ENCODE assay signal across 24 cellular contexts in the genomic region with DNA sequence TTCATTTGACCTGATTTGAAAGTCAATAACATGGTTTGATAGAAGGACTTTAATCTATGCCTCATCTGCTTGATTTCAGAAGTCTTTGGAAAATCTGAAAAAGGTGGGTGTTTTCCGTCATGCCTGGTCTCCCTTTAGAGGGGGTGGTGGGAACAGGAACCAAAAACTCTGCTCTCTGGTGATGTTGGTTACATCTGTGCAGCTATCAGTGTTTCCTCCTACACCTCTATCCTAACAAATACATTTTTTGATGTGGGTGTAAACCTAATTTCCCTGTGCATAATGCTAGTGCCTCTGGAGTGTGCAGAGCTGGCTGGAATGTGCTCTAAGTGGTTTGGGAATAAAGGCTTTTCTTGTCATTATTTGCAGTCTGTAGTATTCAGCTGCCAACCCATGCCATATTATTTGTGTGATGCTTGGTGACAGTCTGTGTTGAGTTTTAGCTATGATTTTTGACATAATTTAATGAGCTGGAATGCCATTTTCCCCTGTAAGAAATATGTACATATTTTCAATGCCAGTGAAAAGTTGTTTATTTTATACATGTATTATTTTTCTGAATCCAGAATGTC.
"Had no signal": no experiment of that assay in that cellular context is flagged by ENCODE, and none has a peak within 500 bp of the region (broad histone marks: within the 10 kb centered on the region; RNA-seq: fewer than 3 reads in every experiment).

No MANE protein-coding gene starts in this region.

- H3K9ac ChIP-seq: SK-N-SH had no signal

- H3K9me3 ChIP-seq: Peyer's patch, SJCRH30, SK-N-SH had no signal

- ATAC-seq: activated T-cell treated with anti-CD3 and anti-CD28 coated beads, Interleukin-2, amount 50 U/mL, for 4 hours had no signal

- DNase-seq: activated CD4-positive, alpha-beta memory T cell treated with anti-CD3 and anti-CD28 coated beads for 36 hours; activated CD4-positive, alpha-beta T cell treated with anti-CD3 and anti-CD28 coated beads, Interleukin-2, amount 10 ng/mL, durations not matched to agents 7 days and 5 days; activated CD4-positive, CD25-positive, alpha-beta regulatory T cell; activated CD8-positive, alpha-beta memory T cell treated with anti-CD3 and anti-CD28 coated beads for 24 hours; activated effector memory CD4-positive, alpha-beta T cell treated with anti-CD3 and anti-CD28 coated beads, Interleukin-2, amount 50 U/mL, for 16 hours; activated naive CD4-positive, alpha-beta T cell treated with anti-CD3 and anti-CD28 coated beads for 36 hours; activated T-cell treated with anti-CD3 and anti-CD28 coated beads, Interleukin-2, amount 50 U/mL, for 4 hours; amygdala; brain microvascular endothelial cell; KG1; NCI-H1092; NCI-H1436; NCI-H187 treated with DMSO at 0.1 percent for 48 hours; NCI-H2081 treated with DMSO at 0.1 percent for 48 hours; NCI-H226; NCI-H510A treated with DMSO at 0.1 percent for 48 hours; Peyer's patch; Right ventricle myocardium superior; SJCRH30; SK-N-SH; T-helper 1 cell had no signal

- H3K4me3 ChIP-seq: cardiac muscle cell, Peyer's patch, SJCRH30 had no signal

- H3K27ac ChIP-seq: brain microvascular endothelial cell, cardiac muscle cell, Peyer's patch, RWPE1, SJCRH30, VCaP had no signal

- H3K9me2 ChIP-seq: SK-N-SH had no signal

- H3K4me2 ChIP-seq: SK-N-SH had no signal

- H3K27me3 ChIP-seq: brain microvascular endothelial cell, cardiac muscle cell, Peyer's patch, SJCRH30 had no signal

- H3K36me3 ChIP-seq: brain microvascular endothelial cell, cardiac muscle cell, Peyer's patch, SJCRH30 had no signal

- H3K4me1 ChIP-seq: Peyer's patch, SJCRH30 had no signal
